8 cellular contexts compared by ENCODE assay signal in genomic region chr6:79234150-79235022, GRCh38. TPM values are rescaled to one million over a fixed set of nuclear protein-coding genes. Genes with fewer than 3 reads are reported as not detected.
DNase-seq lines count a peak whose midpoint lies in the region; ATAC-seq, FAIRE-seq and TF ChIP-seq lines count a peak whose summit lies in the region.

TSS of gene HMGN3 (minus strand) at chr6:79234682.

- H3K27me3 ChIP-seq in right atrium auricular region (no peaks in the 10 kb centered on the region), psoas muscle (ENCODE audit: insufficient read depth in 3 of 3, low read length in 2 of 3) (no peaks in the 10 kb centered on the region)

- no peaks in the 10 kb centered on the region for H3K36me3 ChIP-seq in right atrium auricular region
- H3K36me3 ChIP-seq in psoas muscle (ENCODE audit: insufficient read depth in 1 of 2, low read depth in 1 of 2) = no peaks in the 10 kb centered on the region

- TF ChIP-seq CTCF in right atrium auricular region (IDR thresholded peaks at IDR 0.05) (peak in 1 of 2 donors; percentile 36), psoas muscle (IDR thresholded peaks at IDR 0.05) (peak; percentile 22)

- ATAC-seq in HG02884 (IDR thresholded peaks at IDR 0.05; ENCODE audit: unreplicated experiment) = peak; percentile 86
- peak; percentile 94 to 97 (median 95) for ATAC-seq in psoas muscle

- intact Hi-C loops in T-helper 2 cell treated with Interferon-gamma antibody and Interleukin-4, amounts not matched to agents 100 ng/mL and 5 ng/mL, for 36 hours (cut with micrococcal nuclease) = loop anchor here (1.0 to 10.0 kb wide), 6 partner anchors 156 to 870 kb away; partner anchors contain the start of genes BCKDHB, IRAK1BP1, PHIP and TTK
- intact Hi-C loops in psoas muscle (cut with DNase I) = loop anchor here (5.0 to 10.0 kb wide), 3 partner anchors 157 to 303 kb away; partner anchors contain the start of genes LCA5 (in 2 of the 2) and PHIP (in 1 of the 2)

- WGBS in psoas muscle, 3 donors = 3% methylated on average over 49 to 51 of the region's 51 CpGs

- FAIRE-seq in urothelium cell line (lab: Jason Lieb, UNC) = no peak

- H3K4me1 ChIP-seq in right atrium auricular region = peaks cover 0 to 30% of the 10 kb centered on the region in 2 donors
- H3K4me1 ChIP-seq in psoas muscle = peaks cover 28% of the 10 kb centered on the region

- DNase-seq in NCI-H1694 (lab: John Stamatoyannopoulos, UW) (peak; percentile 71), anterior cingulate cortex (lab: John Stamatoyannopoulos, UW) (peak; percentile 73 to 98 (median 94)), right atrium auricular region (ENCODE audit: low spot score) (peak; percentile 98), psoas muscle (peak; percentile 97), urothelium cell line (ENCODE audit: low spot score) (peak; percentile 90)

- peak; percentile 81 for TF ChIP-seq POLR2A in GM15510 (IDR thresholded peaks at IDR 0.05; ENCODE audit: borderline replicate concordance, extremely low read depth, insufficient read length)

- H3K27ac ChIP-seq in right atrium auricular region (peak within 1 kb of the TSS; percentile 93 to 97), psoas muscle (peak within 1 kb of the TSS; percentile 83)

- H3K4me3 ChIP-seq in right atrium auricular region = peak within 1 kb of the TSS; percentile 60 to 79
- H3K4me3 ChIP-seq in psoas muscle = peak within 1 kb of the TSS; percentile 87

- H3K9me3 ChIP-seq in right atrium auricular region (no peaks in the 10 kb centered on the region), psoas muscle (no peaks in the 10 kb centered on the region)

RNA-seq across cellular contexts. Expression of gene HMGN3, which starts in this region (rescaled TPM):
- total RNA-seq in T-helper 2 cell treated with Interferon-gamma antibody and Interleukin-4, amounts not matched to agents 100 ng/mL and 5 ng/mL, for 36 hours = 60.0 and 63.4 TPM in 2 replicates
- total RNA-seq in right atrium auricular region (100 to 1,000 TPM in 1 of 2 donors, 10 to 100 TPM in 1; 77.0 to 152 TPM), psoas muscle (10 to 100 TPM; 29.2 to 50.1 (median 38.8) TPM)
- 10 to 100 TPM; 20.5 to 42.3 (median 38.6) TPM for polyA plus RNA-seq in psoas muscle

Comparison
In these comparisons a context has a peak if more than half of its experiments do, and no peak if none do; other contexts are left out.
1. Peak in every context shown above with its lines: DNase-seq, ATAC-seq, H3K4me3 ChIP-seq and H3K27ac ChIP-seq.